ENCODE assay signal across 22 cellular contexts in genomic region chr4:54898941-54899340, GRCh38.
"Had no signal": no experiment of that assay in that cellular context is flagged by ENCODE, and none has a peak within 500 bp of the region (broad histone marks: within the 10 kb centered on the region; RNA-seq: fewer than 3 reads in every experiment).

No MANE protein-coding gene starts in this region.

- DNase-seq: activated CD4-positive, alpha-beta T cell treated with anti-CD3 and anti-CD28 coated beads for 36 hours; activated CD8-positive, alpha-beta memory T cell treated with anti-CD3 and anti-CD28 coated beads, Interleukin-2, amount 50 U/mL, for 4 hours; activated CD8-positive, alpha-beta T cell treated with anti-CD3 and anti-CD28 coated beads, Interleukin-2, amount 10 ng/mL, durations not matched to agents 7 days and 5 days; activated gamma-delta T cell; activated T-cell treated with anti-CD3 and anti-CD28 coated beads, Interleukin-2, amount 50 U/mL, for 72 hours; amygdala; kidney; left lung; mucosa of descending colon; naive thymus-derived CD8-positive, alpha-beta T cell; pancreas; sigmoid colon; stimulated activated CD4-positive, alpha-beta T cell treated with anti-CD3 and anti-CD28 coated beads, Interleukin-12 subunit alpha, Interleukin-12 subunit beta, amount 100 ng/mL, for 4 hours; stimulated activated CD4-positive, alpha-beta T cell treated with anti-CD3 and anti-CD28 coated beads, Interleukin-2, amount 100 ng/mL, for 24 hours; stomach; testis; upper lobe of left lung; WERI-Rb-1 had no signal

- H3K27me3 ChIP-seq: left lung, pancreas, sigmoid colon, stomach, testis, upper lobe of left lung had no signal

- FAIRE-seq: colon, endometrium, kidney, pancreas had no signal

- H3K9me3 ChIP-seq: left lung, mucosa of descending colon, pancreas, sigmoid colon, testis, upper lobe of left lung had no signal

- H3K4me1 ChIP-seq: left lung, pancreas, sigmoid colon, stomach, testis, upper lobe of left lung had no signal

- H3K4me3 ChIP-seq: cardiac muscle cell, left lung, mucosa of descending colon, pancreas, sigmoid colon, stomach, testis, upper lobe of left lung had no signal

- H3K36me3 ChIP-seq: cardiac muscle cell, left lung, pancreas, sigmoid colon, stomach, upper lobe of left lung, WERI-Rb-1 had no signal

- ATAC-seq: activated CD4-positive, alpha-beta T cell treated with anti-CD3 and anti-CD28 coated beads for 36 hours; activated CD8-positive, alpha-beta T cell treated with anti-CD3 and anti-CD28 coated beads, Interleukin-2, amount 10 ng/mL, durations not matched to agents 7 days and 5 days; activated naive CD4-positive, alpha-beta T cell treated with anti-CD3 and anti-CD28 coated beads, Interleukin-2, amount 50 U/mL, for 72 hours; activated T-cell treated with anti-CD3 and anti-CD28 coated beads, Interleukin-2, amount 50 U/mL, for 72 hours; left lung; mucosa of descending colon; naive thymus-derived CD8-positive, alpha-beta T cell; pancreas had no signal

- H3K27ac ChIP-seq: cardiac muscle cell, left lung, pancreas, sigmoid colon, stomach, testis, upper lobe of left lung, WERI-Rb-1 had no signal
